In the genomic region with DNA sequence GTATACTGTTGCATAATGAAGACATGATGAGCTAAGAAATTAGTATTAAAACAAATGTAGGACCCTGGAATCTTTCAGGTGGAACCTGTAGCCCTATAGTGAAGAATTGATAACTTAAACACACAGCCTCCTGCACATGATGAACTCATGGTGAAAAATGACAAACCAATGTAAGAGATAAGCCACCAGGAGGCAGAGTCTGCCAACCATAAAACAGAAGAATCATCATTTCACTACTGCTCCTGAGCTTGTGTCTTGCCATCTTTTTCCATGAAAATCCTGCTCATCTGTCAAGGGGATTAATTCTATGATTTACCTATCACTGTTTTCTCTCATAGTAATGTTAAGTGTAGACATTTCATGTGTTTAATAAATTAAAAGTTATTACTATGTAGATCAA, we compare ENCODE assay signal across 9 cellular contexts.
DNase-seq lines count a peak whose midpoint lies in the region; ATAC-seq and TF ChIP-seq lines count a peak whose summit lies in the region.
"Had no signal": no experiment of that assay in that cellular context is flagged by ENCODE, and none has a peak within 500 bp of the region (broad histone marks: within the 10 kb centered on the region; RNA-seq: fewer than 3 reads in every experiment).

No MANE protein-coding gene starts in this region.

- H3K27me3 ChIP-seq in A673 (replicated peaks; ENCODE audit: insufficient read depth, low read depth, low read length, poor library complexity) (no peaks in the 10 kb centered on the region), adrenal gland (no peaks in the 10 kb centered on the region)

- TF ChIP-seq POLR2A in adrenal gland (IDR thresholded peaks at IDR 0.05): no peak

- H3K4me1 ChIP-seq in A673 (ENCODE audit: insufficient read depth, low read length, poor library complexity, severe bottlenecking) (no peaks in the 10 kb centered on the region), adrenal gland (replicated peaks in 1 of 2) (no peaks in the 10 kb centered on the region)

- no peak overlapping the region for H3K4me3 ChIP-seq in A673 (ENCODE audit: low read depth, low read length, poor library complexity, severe bottlenecking)
- H3K4me3 ChIP-seq in adrenal gland: no peak overlapping the region

- H3K36me3 ChIP-seq in A673 (ENCODE audit: insufficient read depth, low read length, poor library complexity, severe bottlenecking) (no peaks in the 10 kb centered on the region), adrenal gland (replicated peaks in 1 of 2) (no peaks in the 10 kb centered on the region)

- TF ChIP-seq CTCF in A673 (conservative IDR thresholded peaks at IDR 0.05; ENCODE audit: low read depth, low read length): peak; percentile 67
- TF ChIP-seq CTCF in adrenal gland (IDR thresholded peaks at IDR 0.05): peak; percentile 43 to 63 (median 56)

- ATAC-seq in HG02973 (IDR thresholded peaks at IDR 0.05; ENCODE audit: unreplicated experiment) (no peak), HG03039 (IDR thresholded peaks at IDR 0.05; ENCODE audit: unreplicated experiment) (no peak), HG03342 (IDR thresholded peaks at IDR 0.05; ENCODE audit: unreplicated experiment) (no peak)

- H3K9me3 ChIP-seq in A673 (ENCODE audit: low read depth, low read length, poor library complexity, severe bottlenecking) (no peaks in the 10 kb centered on the region), adrenal gland (replicated peaks in 1 of 3) (no peaks in the 10 kb centered on the region)

- intact Hi-C loops in A673 (cut with micrococcal nuclease; ENCODE audit: unreplicated experiment): loop anchor here (5.0 to 10.0 kb wide), 5 partner anchors 375 to 1442 kb away; partner anchors contain the start of gene PLXDC2
- intact Hi-C loops in adrenal gland (cut with DNase I): loop anchor here in 1 of 2 donors (10.0 kb wide), 1 partner anchor 372 kb away; no protein-coding TSS in a partner anchor

- no peak overlapping the region for H3K27ac ChIP-seq in A673 (ENCODE audit: low read depth, low read length, poor library complexity, severe bottlenecking)
- no peak overlapping the region for H3K27ac ChIP-seq in adrenal gland

- no TSS peak for BruUV-seq in A673 (replicated peaks; lab: Mats Ljungman, UMichigan)

- DNase-seq in A673 (ENCODE audit: low spot score): peak; percentile 72
- peak; percentile 21 for DNase-seq in HT1080 (ENCODE audit: low read depth)
- peak in 4 of 7 donors; percentile 15 to 27 (median 23) for DNase-seq in adrenal gland
- DNase-seq in left kidney (ENCODE audit: low read depth, low spot score): peak; percentile 56
- DNase-seq in NCI-H2227 treated with DMSO at 0.1 percent for 48 hours (lab: John Stamatoyannopoulos, UW): no peak
- DNase-seq: activated naive CD4-positive, alpha-beta T cell treated with Interleukin-2 at 50 U/mL for 16 hours had no signal

- CTCF ChIA-PET in A673 (lab: Charles Lee): interaction anchor here (0.7 kb wide), 1 partner anchor 1442 kb away, joined by 3 read pairs; no protein-coding TSS in a partner anchor

- POLR2A ChIA-PET in A673 (lab: Charles Lee; ENCODE audit: low non-redundant PET): no interaction called here
